Comparison of ENCODE assay signal across 31 cellular contexts in genomic region chr6:40810176-40810575, GRCh38.
A peak's percentile ranks its signal among the peaks of the same experiment; 100 is the strongest.
DNase-seq lines count a peak whose midpoint lies in the region; ATAC-seq and TF ChIP-seq lines count a peak whose summit lies in the region.
"Had no signal": no experiment of that assay in that cellular context is flagged by ENCODE, and none has a peak within 500 bp of the region (broad histone marks: within the 10 kb centered on the region; RNA-seq: fewer than 3 reads in every experiment).

No MANE protein-coding gene starts in this region.

- POLR2A ChIA-PET in naive thymus-derived CD4-positive, alpha-beta T cell (lab: Charles Lee): no interaction called here

- in situ Hi-C loops in mammary epithelial cell (cut with MboI; ENCODE audit: low sequenced_read_pairs in 2 of 2): no loop called here

- CTCF ChIA-PET in mammary epithelial cell (lab: Charles Lee; ENCODE audit: low non-redundant PET): no interaction called here
- CTCF ChIA-PET in naive thymus-derived CD4-positive, alpha-beta T cell (lab: Charles Lee): no interaction called here

- H3K27me3 ChIP-seq in mammary epithelial cell (ENCODE audit: insufficient read depth, low read length) (no peaks in the 10 kb centered on the region), neuronal stem cell (ENCODE audit: control insufficient read depth in 3 of 3, insufficient read depth in 3 of 3, low read depth in 1 of 3, low read length in 3 of 3) (no peaks in the 10 kb centered on the region)
- H3K27me3 ChIP-seq in naive thymus-derived CD4-positive, alpha-beta T cell (ENCODE audit: control insufficient read depth in 2 of 2, insufficient read depth in 2 of 2, low read length in 2 of 2): no peaks in the 10 kb centered on the region
- H3K27me3 ChIP-seq: esophagus muscularis mucosa, gastrocnemius medialis, ovary had no signal

- no peak overlapping the region for H2BK120ac ChIP-seq in neuronal stem cell (ENCODE audit: low read depth, low read length)

- H3K18ac ChIP-seq in neuronal stem cell (ENCODE audit: low read length): peak overlapping the region; percentile 0

- peaks cover 28% of the 10 kb centered on the region for H3K4me1 ChIP-seq in mammary epithelial cell (ENCODE audit: insufficient read depth, low read length)
- H3K4me1 ChIP-seq in neuronal stem cell (ENCODE audit: control insufficient read depth in 2 of 2, insufficient read depth in 1 of 2, low read depth in 1 of 2, low read length in 2 of 2): no peaks in the 10 kb centered on the region
- no peaks in the 10 kb centered on the region for H3K4me1 ChIP-seq in naive thymus-derived CD4-positive, alpha-beta T cell (ENCODE audit: control insufficient read depth in 2 of 2, insufficient read depth in 2 of 2, low read length in 2 of 2)
- H3K4me1 ChIP-seq: esophagus muscularis mucosa had no signal

- no peak overlapping the region for H3K9ac ChIP-seq in mammary epithelial cell (ENCODE audit: insufficient read depth, low read length)
- H3K9ac ChIP-seq in neuronal stem cell (ENCODE audit: low read depth, low read length, poor library complexity): no peak overlapping the region

- no peak for ATAC-seq in naive thymus-derived CD4-positive, alpha-beta T cell
- ATAC-seq: effector memory CD8-positive, alpha-beta T cell; stimulated activated memory B cell treated with anti-CD40 and anti-IgM and Interleukin-4, amounts not matched to agents 10 μg/mL and 1 μg/mL and 100 μg/mL, for 72 hours had no signal

- no peak overlapping the region for H3K14ac ChIP-seq in neuronal stem cell (ENCODE audit: low read length)

- H3K36me3 Mint-ChIP-seq in naive thymus-derived CD4-positive, alpha-beta T cell: no peaks in the 10 kb centered on the region
- H3K36me3 Mint-ChIP-seq: activated naive CD8-positive, alpha-beta T cell treated with anti-CD3 and anti-CD28 coated beads for 36 hours; CD4-positive, CD25-positive, alpha-beta regulatory T cell; stimulated activated memory B cell treated with anti-CD40 and anti-IgM and Interleukin-4, amounts not matched to agents 10 μg/mL and 1 μg/mL and 100 μg/mL, for 72 hours; type B pancreatic cell had no signal

- H3K36me3 ChIP-seq in mammary epithelial cell (ENCODE audit: insufficient read depth, low read length) (no peaks in the 10 kb centered on the region), neuronal stem cell (replicated peaks in 1 of 2; ENCODE audit: control insufficient read depth in 2 of 2, insufficient read depth in 2 of 2, low read length in 2 of 2) (no peaks in the 10 kb centered on the region)
- H3K36me3 ChIP-seq in naive thymus-derived CD4-positive, alpha-beta T cell (ENCODE audit: control insufficient read depth in 2 of 3, insufficient read depth in 3 of 3, low read length in 3 of 3): no peaks in the 10 kb centered on the region
- H3K36me3 ChIP-seq: esophagus muscularis mucosa, gastrocnemius medialis, ovary had no signal

- H3K79me2 ChIP-seq in mammary epithelial cell (ENCODE audit: insufficient read depth, low read length): no peaks in the 10 kb centered on the region

- no peak overlapping the region for H3K27ac Mint-ChIP-seq in naive thymus-derived CD4-positive, alpha-beta T cell
- H3K27ac Mint-ChIP-seq: activated naive CD8-positive, alpha-beta T cell treated with anti-CD3 and anti-CD28 coated beads for 36 hours; effector memory CD8-positive, alpha-beta T cell; nephron; stimulated activated memory B cell treated with anti-CD40 and anti-IgM and Interleukin-4, amounts not matched to agents 10 μg/mL and 1 μg/mL and 100 μg/mL, for 72 hours; type B pancreatic cell had no signal

- TF ChIP-seq CTCF in mammary epithelial cell (conservative IDR thresholded peaks at IDR 0.05 in 1 of 2, IDR thresholded peaks at IDR 0.05 in 1 of 2; ENCODE audit: extremely low read depth in 1 of 2, insufficient read depth in 1 of 2, low read depth in 1 of 2, low read length in 2 of 2): no peak

- no TSS peak for BruUV-seq in mammary epithelial cell (replicated peaks; lab: Mats Ljungman, UMichigan)

- H4K8ac ChIP-seq in neuronal stem cell (ENCODE audit: low read depth, low read length): no peak overlapping the region

- peak; percentile 50 for DNase-seq in EL
- peak; percentile 15 for DNase-seq in LoVo (ENCODE audit: low spot score)
- peak; percentile 45 for DNase-seq in mammary epithelial cell
- DNase-seq in neuronal stem cell (ENCODE audit: low spot score): no peak
- no peak for DNase-seq in hepatic stellate cell (ENCODE audit: low spot score)
- no peak for DNase-seq in naive thymus-derived CD4-positive, alpha-beta T cell
- DNase-seq in stimulated activated CD8-positive, alpha-beta memory T cell treated with anti-CD3 and anti-CD28 coated beads, Interleukin-4, amount 100 ng/mL, for 48 hours: no peak
- DNase-seq: activated CD4-positive, alpha-beta T cell treated with anti-CD3 and anti-CD28 coated beads for 48 hours; activated CD8-positive, alpha-beta memory T cell treated with anti-CD3 and anti-CD28 coated beads for 24 hours; activated gamma-delta T cell; activated naive CD8-positive, alpha-beta T cell treated with anti-CD3 and anti-CD28 coated beads for 36 hours; aorta; CD4-positive, CD25-positive, alpha-beta regulatory T cell; DMS79 treated with DMSO at 0.1 percent for 48 hours; effector memory CD8-positive, alpha-beta T cell; gastrocnemius medialis; GOT3; KG1; NCI-H1417 treated with DMSO at 0.1 percent for 48 hours; NCI-H2029 treated with DMSO at 0.1 percent for 48 hours; NCI-H526; ovary; PC-9; SHP77 treated with DMSO at 0.1 percent for 48 hours; T-helper 9 cell had no signal

- no peak overlapping the region for H2BK15ac ChIP-seq in neuronal stem cell (ENCODE audit: low read length)

- H4K91ac ChIP-seq in neuronal stem cell (ENCODE audit: low read depth, low read length, poor library complexity): no peak overlapping the region

- intact Hi-C loops in mammary epithelial cell (cut with micrococcal nuclease): no loop called here
- intact Hi-C loops in naive thymus-derived CD4-positive, alpha-beta T cell (cut with micrococcal nuclease): no loop called here

- H3K4me1 Mint-ChIP-seq in naive thymus-derived CD4-positive, alpha-beta T cell: no peaks in the 10 kb centered on the region
- H3K4me1 Mint-ChIP-seq: activated naive CD8-positive, alpha-beta T cell treated with anti-CD3 and anti-CD28 coated beads for 36 hours; CD4-positive, CD25-positive, alpha-beta regulatory T cell; nephron; stimulated activated memory B cell treated with anti-CD40 and anti-IgM and Interleukin-4, amounts not matched to agents 10 μg/mL and 1 μg/mL and 100 μg/mL, for 72 hours had no signal

- no peaks in the 10 kb centered on the region for H3K79me1 ChIP-seq in neuronal stem cell (ENCODE audit: low read depth, low read length)

- H4K20me1 ChIP-seq in mammary epithelial cell (ENCODE audit: insufficient read depth, low read length): no peaks in the 10 kb centered on the region

- H3K9me3 ChIP-seq in mammary epithelial cell (replicated peaks; ENCODE audit: insufficient read depth, low read length) (no peaks in the 10 kb centered on the region), neuronal stem cell (replicated peaks in 1 of 2; ENCODE audit: control insufficient read depth in 2 of 2, insufficient read depth in 1 of 2, low read depth in 1 of 2, low read length in 2 of 2) (no peaks in the 10 kb centered on the region)
- H3K9me3 ChIP-seq in naive thymus-derived CD4-positive, alpha-beta T cell (ENCODE audit: control insufficient read depth in 2 of 3, low read length in 3 of 3): no peaks in the 10 kb centered on the region
- H3K9me3 ChIP-seq: esophagus muscularis mucosa, gastrocnemius medialis, ovary had no signal

- no peak overlapping the region for H3K4ac ChIP-seq in neuronal stem cell (ENCODE audit: low read length)

- no peak overlapping the region for H3K4me3 ChIP-seq in mammary epithelial cell (replicated peaks in 1 of 3; ENCODE audit: insufficient read depth in 1 of 3, low read depth in 2 of 3, low read length in 3 of 3)
- H3K4me3 ChIP-seq in neuronal stem cell (ENCODE audit: low read length in 2 of 2): no peak overlapping the region
- H3K4me3 ChIP-seq in naive thymus-derived CD4-positive, alpha-beta T cell (ENCODE audit: low read length): no peak overlapping the region
- H3K4me3 ChIP-seq: coronary artery, esophagus muscularis mucosa, gastrocnemius medialis, lung, ovary, PC-9 had no signal

- no peak overlapping the region for H3K4me2 ChIP-seq in mammary epithelial cell (ENCODE audit: insufficient read depth, low read depth, low read length)
- no peak overlapping the region for H3K4me2 ChIP-seq in neuronal stem cell (ENCODE audit: insufficient read depth, low read length, poor library complexity, severe bottlenecking)
- H3K4me2 ChIP-seq: PC-9 had no signal

- H3K27me3 Mint-ChIP-seq in naive thymus-derived CD4-positive, alpha-beta T cell: peaks cover 0 to 3% (median 0%) of the 10 kb centered on the region in 5 donors
- H3K27me3 Mint-ChIP-seq: activated naive CD8-positive, alpha-beta T cell treated with anti-CD3 and anti-CD28 coated beads for 36 hours; stimulated activated memory B cell treated with anti-CD40 and anti-IgM and Interleukin-4, amounts not matched to agents 10 μg/mL and 1 μg/mL and 100 μg/mL, for 72 hours had no signal

- no peak overlapping the region for H2BK5ac ChIP-seq in neuronal stem cell (ENCODE audit: low read length)

- H3K27ac ChIP-seq in mammary epithelial cell (ENCODE audit: insufficient read depth, low read depth, low read length) (no peak overlapping the region), neuronal stem cell (replicated peaks; ENCODE audit: low read length) (no peak overlapping the region)
- no peak overlapping the region for H3K27ac ChIP-seq in naive thymus-derived CD4-positive, alpha-beta T cell (ENCODE audit: low read depth, low read length)
- H3K27ac ChIP-seq: coronary artery, esophagus muscularis mucosa, ovary, PC-9 had no signal

- H2AFZ ChIP-seq in mammary epithelial cell (ENCODE audit: low read depth, low read length) (no peak overlapping the region), neuronal stem cell (ENCODE audit: low read length) (no peak overlapping the region)
- H2AFZ ChIP-seq: PC-9 had no signal

- dilution Hi-C loops in mammary epithelial cell (cut with HindIII; ENCODE audit: low sequenced_read_pairs): no loop called here

- no peak overlapping the region for H2BK12ac ChIP-seq in neuronal stem cell (ENCODE audit: low read length)

- H3K4me3 Mint-ChIP-seq in naive thymus-derived CD4-positive, alpha-beta T cell: no peak overlapping the region
- H3K4me3 Mint-ChIP-seq: activated naive CD8-positive, alpha-beta T cell treated with anti-CD3 and anti-CD28 coated beads for 36 hours; CD4-positive, CD25-positive, alpha-beta regulatory T cell; effector memory CD8-positive, alpha-beta T cell; nephron; stimulated activated memory B cell treated with anti-CD40 and anti-IgM and Interleukin-4, amounts not matched to agents 10 μg/mL and 1 μg/mL and 100 μg/mL, for 72 hours; type B pancreatic cell had no signal

- no peak overlapping the region for H3K23ac ChIP-seq in neuronal stem cell (ENCODE audit: low read depth, low read length, poor library complexity)

- peaks cover 0 to 1% (median 0%) of the 10 kb centered on the region in 11 donors for H3K9me3 Mint-ChIP-seq in naive thymus-derived CD4-positive, alpha-beta T cell
- H3K9me3 Mint-ChIP-seq: activated naive CD8-positive, alpha-beta T cell treated with anti-CD3 and anti-CD28 coated beads for 36 hours; CD4-positive, CD25-positive, alpha-beta regulatory T cell; effector memory CD8-positive, alpha-beta T cell; nephron; stimulated activated memory B cell treated with anti-CD40 and anti-IgM and Interleukin-4, amounts not matched to agents 10 μg/mL and 1 μg/mL and 100 μg/mL, for 72 hours; type B pancreatic cell had no signal

- H2AK5ac ChIP-seq in neuronal stem cell (ENCODE audit: low read depth, low read length): no peak overlapping the region

Comparison
In these comparisons a context has a peak if more than half of its experiments do, and no peak if none do; other contexts are left out.
1. DNase-seq: peak in EL (single experiment), LoVo (single experiment) and mammary epithelial cell (single experiment); none in neuronal stem cell (single experiment), hepatic stellate cell (single experiment), naive thymus-derived CD4-positive, alpha-beta T cell (0 of 9) and stimulated activated CD8-positive, alpha-beta memory T cell treated with anti-CD3 and anti-CD28 coated beads, Interleukin-4, amount 100 ng/mL, for 48 hours (single experiment).